Comparison of ENCODE assay signal across 28 cellular contexts in genomic region chr13:86445584-86446140, GRCh38.
DNase-seq lines count a peak whose midpoint lies in the region; TF ChIP-seq lines count a peak whose summit lies in the region.
"Had no signal": no experiment of that assay in that cellular context is flagged by ENCODE, and none has a peak within 500 bp of the region (broad histone marks: within the 10 kb centered on the region; RNA-seq: fewer than 3 reads in every experiment).

No MANE protein-coding gene starts in this region.

- H3K27me3 Mint-ChIP-seq in osteocyte (ENCODE audit: unreplicated experiment): no peaks in the 10 kb centered on the region
- no peaks in the 10 kb centered on the region for H3K27me3 Mint-ChIP-seq in activated naive CD4-positive, alpha-beta T cell treated with anti-CD3 and anti-CD28 coated beads, Interleukin-2, amount 10 ng/mL, durations not matched to agents 7 days and 5 days
- H3K27me3 Mint-ChIP-seq: activated naive CD8-positive, alpha-beta T cell treated with anti-CD3 and anti-CD28 coated beads, Interleukin-2, amount 50 U/mL, for 24 hours; memory B cell had no signal

- H3K36me3 ChIP-seq in GM23248 (ENCODE audit: low read depth): no peaks in the 10 kb centered on the region
- H3K36me3 ChIP-seq: BLaER1, breast epithelium, right atrium auricular region, spleen had no signal

- no peak for TF ChIP-seq CTCF in osteocyte (IDR thresholded peaks at IDR 0.05)

- no peaks in the 10 kb centered on the region for H3K36me3 Mint-ChIP-seq in osteocyte (ENCODE audit: unreplicated experiment)
- no peaks in the 10 kb centered on the region for H3K36me3 Mint-ChIP-seq in activated naive CD4-positive, alpha-beta T cell treated with anti-CD3 and anti-CD28 coated beads, Interleukin-2, amount 10 ng/mL, durations not matched to agents 7 days and 5 days
- H3K36me3 Mint-ChIP-seq: memory B cell had no signal

- H2AFZ ChIP-seq in GM23248: no peak overlapping the region

- DNase-seq in GM23248 (peak; percentile 5), amniotic epithelial cell (ENCODE audit: low read depth) (peak; percentile 12), fibroblast of gingiva (ENCODE audit: low read depth) (peak; percentile 54), osteocyte (ENCODE audit: extremely low spot score, unreplicated experiment) (no peak), DMS79 (lab: John Stamatoyannopoulos, UW) (no peak), NCI-H2227 (lab: John Stamatoyannopoulos, UW; ENCODE audit: unreplicated experiment) (no peak)
- DNase-seq in activated naive CD4-positive, alpha-beta T cell treated with anti-CD3 and anti-CD28 coated beads, Interleukin-2, amount 10 ng/mL, durations not matched to agents 7 days and 5 days: no peak
- DNase-seq: activated CD4-positive, alpha-beta T cell treated with anti-CD3 and anti-CD28 coated beads, Interleukin-2, amount 50 U/mL, for 48 hours; activated CD4-positive, CD25-positive, alpha-beta regulatory T cell treated with anti-CD3 and anti-CD28 coated beads, Interleukin-2, amount 50 U/mL, for 72 hours; activated gamma-delta T cell treated with Interleukin-2 at 50 U/mL for 16 hours; activated naive CD8-positive, alpha-beta T cell treated with anti-CD3 and anti-CD28 coated beads, Interleukin-2, amount 50 U/mL, for 24 hours; activated T-cell treated with anti-CD3 and anti-CD28 coated beads, Interleukin-2, amount 50 U/mL, for 48 hours; DMS153; MM.1S; NCI-H1105 treated with DMSO at 0.1 percent for 48 hours; NCI-H1930; NK-92 treated with Interleukin-12 subunit alpha and Interleukin-12 subunit beta, amount 100 ng/mL, for 24 hours; spleen; stimulated activated CD4-positive, alpha-beta T cell treated with anti-CD3 and anti-CD28 coated beads, Interleukin-2, amount 100 ng/mL, for 24 hours; stimulated activated naive CD8-positive, alpha-beta T cell treated with anti-CD3 and anti-CD28 coated beads, Interleukin-15, Interleukin-2, amounts not matched to agents 100 U/mL and 50 U/mL, for 24 hours had no signal

- peak overlapping the region; percentile 19 for H3K4me2 ChIP-seq in GM23248 (ENCODE audit: unreplicated experiment)
- H3K4me2 ChIP-seq: BLaER1 had no signal

- peak overlapping the region; percentile 82 for H3K27ac Mint-ChIP-seq in osteocyte (ENCODE audit: unreplicated experiment)
- no peak overlapping the region for H3K27ac Mint-ChIP-seq in activated naive CD4-positive, alpha-beta T cell treated with anti-CD3 and anti-CD28 coated beads, Interleukin-2, amount 10 ng/mL, durations not matched to agents 7 days and 5 days
- H3K27ac Mint-ChIP-seq: activated naive CD8-positive, alpha-beta T cell treated with anti-CD3 and anti-CD28 coated beads, Interleukin-2, amount 50 U/mL, for 24 hours; memory B cell had no signal

- 8 to 11% methylated on average over 3 of the region's 3 CpGs for WGBS in GM23248 (ENCODE audit: low coverage in 1 of 2, low lambda C conversion rate in 2 of 2, missing lambda C conversion rate in 2 of 2), 2 experiments

- CTCF ChIA-PET in activated naive CD4-positive, alpha-beta T cell treated with anti-CD3 and anti-CD28 coated beads, Interleukin-2, amount 10 ng/mL, durations not matched to agents 7 days and 5 days (lab: Charles Lee): no interaction called here

- H3K79me2 ChIP-seq in GM23248 (ENCODE audit: insufficient read depth): no peaks in the 10 kb centered on the region

- H4K20me1 ChIP-seq in GM23248 (ENCODE audit: insufficient read depth): no peaks in the 10 kb centered on the region
- H4K20me1 ChIP-seq: BLaER1 had no signal

- H3K9ac ChIP-seq in GM23248: no peak overlapping the region
- H3K9ac ChIP-seq: BLaER1 had no signal

- H3K9me3 ChIP-seq in GM23248 (ENCODE audit: low read depth): no peaks in the 10 kb centered on the region
- H3K9me3 ChIP-seq: BLaER1, breast epithelium, right atrium auricular region, testis had no signal

- in situ Hi-C loops in GM23248 (cut with MboI): no loop called here

- no peaks in the 10 kb centered on the region for H3K9me2 ChIP-seq in GM23248 (ENCODE audit: insufficient read depth)

- H3K4me1 ChIP-seq in GM23248 (ENCODE audit: insufficient read depth): no peaks in the 10 kb centered on the region
- H3K4me1 ChIP-seq: BLaER1, breast epithelium, right atrium auricular region, spleen, testis had no signal

- no peak overlapping the region for H3K4me3 ChIP-seq in GM23248
- H3K4me3 ChIP-seq: BLaER1, breast epithelium, GM12878, K562, right atrium auricular region, spleen, testis had no signal

- peak overlapping the region; percentile 57 for H3K27ac ChIP-seq in GM23248
- H3K27ac ChIP-seq: BLaER1, breast epithelium, right atrium auricular region, spleen, testis had no signal

- peaks cover 27% of the 10 kb centered on the region for H3K4me1 Mint-ChIP-seq in osteocyte (ENCODE audit: unreplicated experiment)
- H3K4me1 Mint-ChIP-seq in activated naive CD4-positive, alpha-beta T cell treated with anti-CD3 and anti-CD28 coated beads, Interleukin-2, amount 10 ng/mL, durations not matched to agents 7 days and 5 days: no peaks in the 10 kb centered on the region
- H3K4me1 Mint-ChIP-seq: activated naive CD8-positive, alpha-beta T cell treated with anti-CD3 and anti-CD28 coated beads, Interleukin-2, amount 50 U/mL, for 24 hours; memory B cell had no signal

- H3K9me3 Mint-ChIP-seq in osteocyte (ENCODE audit: unreplicated experiment): no peaks in the 10 kb centered on the region
- peaks cover 7% of the 10 kb centered on the region for H3K9me3 Mint-ChIP-seq in activated naive CD4-positive, alpha-beta T cell treated with anti-CD3 and anti-CD28 coated beads, Interleukin-2, amount 10 ng/mL, durations not matched to agents 7 days and 5 days

- peak overlapping the region; percentile 30 for H3K4me3 Mint-ChIP-seq in osteocyte (ENCODE audit: unreplicated experiment)
- H3K4me3 Mint-ChIP-seq in activated naive CD4-positive, alpha-beta T cell treated with anti-CD3 and anti-CD28 coated beads, Interleukin-2, amount 10 ng/mL, durations not matched to agents 7 days and 5 days: no peak overlapping the region
- H3K4me3 Mint-ChIP-seq: activated naive CD8-positive, alpha-beta T cell treated with anti-CD3 and anti-CD28 coated beads, Interleukin-2, amount 50 U/mL, for 24 hours; memory B cell; neural crest cell had no signal

- no peaks in the 10 kb centered on the region for H3K27me3 ChIP-seq in GM23248 (replicated peaks; ENCODE audit: insufficient read depth)
- H3K27me3 ChIP-seq: BLaER1, breast epithelium, right atrium auricular region, spleen, testis had no signal

- H3F3A ChIP-seq in GM23248 (ENCODE audit: insufficient read depth): no peaks in the 10 kb centered on the region

Comparison
In these comparisons a context has a peak if more than half of its experiments do, and no peak if none do; other contexts are left out.
1. DNase-seq: peak in GM23248 (single experiment), amniotic epithelial cell (single experiment) and fibroblast of gingiva (single experiment); none in osteocyte (single experiment), activated naive CD4-positive, alpha-beta T cell treated with anti-CD3 and anti-CD28 coated beads, Interleukin-2, amount 10 ng/mL, durations not matched to agents 7 days and 5 days (single experiment), DMS79 (single experiment) and NCI-H2227 (single experiment).